In genomic region chr7:55164527-55164926, GRCh38 we compare ENCODE assay signal across 19 cellular contexts.
"Had no signal": no experiment of that assay in that cellular context is flagged by ENCODE, and none has a peak within 500 bp of the region (broad histone marks: within the 10 kb centered on the region; RNA-seq: fewer than 3 reads in every experiment).

No MANE protein-coding gene starts in this region.

- H3K4me1 ChIP-seq: heart left ventricle, spleen, tibial nerve had no signal

- H3K9me3 ChIP-seq: heart left ventricle, mucosa of descending colon, neutrophil, spleen, tibial nerve had no signal

- H3K4me3 ChIP-seq: dorsolateral prefrontal cortex, heart left ventricle, mucosa of descending colon, spleen, tibial nerve had no signal

- ATAC-seq: heart left ventricle; left colon; mucosa of descending colon; naive thymus-derived CD8-positive, alpha-beta T cell; sciatic nerve; stimulated activated memory B cell treated with anti-CD40 and anti-IgM and Interleukin-4, amounts not matched to agents 10 μg/mL and 1 μg/mL and 100 μg/mL, for 72 hours had no signal

- H3K36me3 ChIP-seq: neutrophil had no signal

- H3K27me3 ChIP-seq: heart left ventricle, neutrophil, spleen, tibial nerve had no signal

- H3K27ac ChIP-seq: dorsolateral prefrontal cortex, heart left ventricle, neutrophil, spleen, tibial nerve had no signal

- DNase-seq: cortex of kidney; dorsolateral prefrontal cortex; effector CD8-positive, alpha-beta T cell; foreskin melanocyte; heart left ventricle; hippocampal formation; left colon; mammary epithelial cell; mucosa of descending colon; naive thymus-derived CD8-positive, alpha-beta T cell; posterior cingulate gyrus; stimulated activated CD4-positive, alpha-beta T cell treated with anti-CD3 and anti-CD28 coated beads, Interleukin-15, amount 100 ng/mL, for 24 hours; stimulated activated CD4-positive, alpha-beta T cell treated with anti-CD3 and anti-CD28 coated beads, Interleukin-1b, Interleukin-23, amount 100 ng/mL, for 48 hours; stimulated activated CD4-positive, alpha-beta T cell treated with anti-CD3 and anti-CD28 coated beads, Interleukin-4, amount 100 ng/mL, for 24 hours had no signal
